ENCODE assay signal across 2 cellular contexts in the genomic region with DNA sequence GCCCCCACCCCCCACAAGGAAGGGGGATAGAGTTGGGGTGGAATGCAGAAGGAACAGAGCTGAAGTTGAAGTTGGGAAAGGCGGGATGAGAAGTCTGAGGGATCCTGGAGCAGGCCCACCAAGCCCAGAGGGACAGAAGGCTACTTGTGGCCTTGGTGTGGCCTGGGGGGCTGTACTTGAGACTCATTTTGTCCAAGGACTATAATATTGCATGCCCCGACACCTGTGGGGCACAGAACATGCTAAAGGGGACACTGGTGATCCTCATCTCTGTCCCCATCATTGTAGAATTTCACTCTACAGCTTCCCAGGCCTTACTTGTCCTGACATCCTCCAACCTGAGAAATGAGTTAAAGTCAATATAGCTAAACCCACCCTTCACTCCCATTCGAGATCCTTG.
TF ChIP-seq lines count a peak whose summit lies in the region.

No MANE protein-coding gene starts in this region.

TF ChIP-seq in HCT116, 20 proteins besides CTCF, POLR2A, EP300 and RAD21:
- TF ChIP-seq, protein P1, sequence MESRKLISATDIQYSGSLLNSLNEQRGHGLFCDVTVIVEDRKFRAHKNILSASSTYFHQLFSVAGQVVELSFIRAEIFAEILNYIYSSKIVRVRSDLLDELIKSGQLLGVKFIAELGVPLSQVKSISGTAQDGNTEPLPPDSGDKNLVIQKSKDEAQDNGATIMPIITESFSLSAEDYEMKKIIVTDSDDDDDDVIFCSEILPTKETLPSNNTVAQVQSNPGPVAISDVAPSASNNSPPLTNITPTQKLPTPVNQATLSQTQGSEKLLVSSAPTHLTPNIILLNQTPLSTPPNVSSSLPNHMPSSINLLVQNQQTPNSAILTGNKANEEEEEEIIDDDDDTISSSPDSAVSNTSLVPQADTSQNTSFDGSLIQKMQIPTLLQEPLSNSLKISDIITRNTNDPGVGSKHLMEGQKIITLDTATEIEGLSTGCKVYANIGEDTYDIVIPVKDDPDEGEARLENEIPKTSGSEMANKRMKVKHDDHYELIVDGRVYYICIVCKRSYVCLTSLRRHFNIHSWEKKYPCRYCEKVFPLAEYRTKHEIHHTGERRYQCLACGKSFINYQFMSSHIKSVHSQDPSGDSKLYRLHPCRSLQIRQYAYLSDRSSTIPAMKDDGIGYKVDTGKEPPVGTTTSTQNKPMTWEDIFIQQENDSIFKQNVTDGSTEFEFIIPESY (IDR thresholded peaks at IDR 0.05; ENCODE audit: extremely low read depth, insufficient replicate concordance, low read length): no peak
- TF ChIP-seq, protein P2, sequence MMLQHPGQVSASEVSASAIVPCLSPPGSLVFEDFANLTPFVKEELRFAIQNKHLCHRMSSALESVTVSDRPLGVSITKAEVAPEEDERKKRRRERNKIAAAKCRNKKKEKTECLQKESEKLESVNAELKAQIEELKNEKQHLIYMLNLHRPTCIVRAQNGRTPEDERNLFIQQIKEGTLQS (IDR thresholded peaks at IDR 0.05): no peak
- TF ChIP-seq SIN3A (IDR thresholded peaks at IDR 0.05; ENCODE audit: low read depth) (no peak), ZNF274 (IDR thresholded peaks at IDR 0.05; ENCODE audit: low read depth, low read length) (no peak), ZFX (IDR thresholded peaks at IDR 0.05) (no peak), SRF (IDR thresholded peaks at IDR 0.05; ENCODE audit: low read depth) (no peak), ELF1 (IDR thresholded peaks at IDR 0.05; ENCODE audit: borderline replicate concordance, low read depth) (no peak), EGR1 (IDR thresholded peaks at IDR 0.05; ENCODE audit: low read depth) (no peak), SP1 (IDR thresholded peaks at IDR 0.05; ENCODE audit: low read depth) (no peak)
- TF ChIP-seq, protein P3, sequence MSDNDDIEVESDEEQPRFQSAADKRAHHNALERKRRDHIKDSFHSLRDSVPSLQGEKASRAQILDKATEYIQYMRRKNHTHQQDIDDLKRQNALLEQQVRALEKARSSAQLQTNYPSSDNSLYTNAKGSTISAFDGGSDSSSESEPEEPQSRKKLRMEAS (IDR thresholded peaks at IDR 0.05): no peak
- TF ChIP-seq, protein P4, sequence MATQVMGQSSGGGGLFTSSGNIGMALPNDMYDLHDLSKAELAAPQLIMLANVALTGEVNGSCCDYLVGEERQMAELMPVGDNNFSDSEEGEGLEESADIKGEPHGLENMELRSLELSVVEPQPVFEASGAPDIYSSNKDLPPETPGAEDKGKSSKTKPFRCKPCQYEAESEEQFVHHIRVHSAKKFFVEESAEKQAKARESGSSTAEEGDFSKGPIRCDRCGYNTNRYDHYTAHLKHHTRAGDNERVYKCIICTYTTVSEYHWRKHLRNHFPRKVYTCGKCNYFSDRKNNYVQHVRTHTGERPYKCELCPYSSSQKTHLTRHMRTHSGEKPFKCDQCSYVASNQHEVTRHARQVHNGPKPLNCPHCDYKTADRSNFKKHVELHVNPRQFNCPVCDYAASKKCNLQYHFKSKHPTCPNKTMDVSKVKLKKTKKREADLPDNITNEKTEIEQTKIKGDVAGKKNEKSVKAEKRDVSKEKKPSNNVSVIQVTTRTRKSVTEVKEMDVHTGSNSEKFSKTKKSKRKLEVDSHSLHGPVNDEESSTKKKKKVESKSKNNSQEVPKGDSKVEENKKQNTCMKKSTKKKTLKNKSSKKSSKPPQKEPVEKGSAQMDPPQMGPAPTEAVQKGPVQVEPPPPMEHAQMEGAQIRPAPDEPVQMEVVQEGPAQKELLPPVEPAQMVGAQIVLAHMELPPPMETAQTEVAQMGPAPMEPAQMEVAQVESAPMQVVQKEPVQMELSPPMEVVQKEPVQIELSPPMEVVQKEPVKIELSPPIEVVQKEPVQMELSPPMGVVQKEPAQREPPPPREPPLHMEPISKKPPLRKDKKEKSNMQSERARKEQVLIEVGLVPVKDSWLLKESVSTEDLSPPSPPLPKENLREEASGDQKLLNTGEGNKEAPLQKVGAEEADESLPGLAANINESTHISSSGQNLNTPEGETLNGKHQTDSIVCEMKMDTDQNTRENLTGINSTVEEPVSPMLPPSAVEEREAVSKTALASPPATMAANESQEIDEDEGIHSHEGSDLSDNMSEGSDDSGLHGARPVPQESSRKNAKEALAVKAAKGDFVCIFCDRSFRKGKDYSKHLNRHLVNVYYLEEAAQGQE (IDR thresholded peaks at IDR 0.05; ENCODE audit: low read depth): no peak

TF ChIP-seq in endothelial cell of umbilical vein, 7 proteins besides CTCF, POLR2A, EP300 and RAD21:
- TF ChIP-seq FOS (IDR thresholded peaks at IDR 0.05; ENCODE audit: borderline replicate concordance, insufficient read depth, low read length) (no peak), POLR2AphosphoS5 (IDR thresholded peaks at IDR 0.05; ENCODE audit: insufficient read depth, low read depth, low read length) (peak; percentile 15)
